Comparison of ENCODE assay signal across 22 cellular contexts in the genomic region with DNA sequence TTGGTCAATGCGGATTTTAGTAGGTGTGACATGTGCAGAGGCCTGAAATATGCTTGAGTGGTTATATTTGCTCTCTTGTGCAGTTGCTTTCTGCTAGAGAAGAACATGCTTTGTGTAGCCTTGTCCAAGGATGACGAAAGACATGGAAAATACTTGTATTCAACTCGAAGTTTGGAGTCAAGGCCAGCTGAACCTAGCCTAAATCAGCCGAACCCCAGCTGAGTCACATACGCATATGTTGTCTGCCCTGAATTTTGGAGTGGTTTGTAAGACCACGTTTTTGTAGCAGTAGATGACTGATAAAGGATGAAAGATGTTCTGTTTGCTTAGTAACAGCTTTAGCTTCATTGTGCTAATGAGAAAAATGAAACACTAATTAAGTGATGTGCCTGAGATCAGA.
"Had no signal": no experiment of that assay in that cellular context is flagged by ENCODE, and none has a peak within 500 bp of the region (broad histone marks: within the 10 kb centered on the region; RNA-seq: fewer than 3 reads in every experiment).

No MANE protein-coding gene starts in this region.

- H3K4me3 Mint-ChIP-seq: activated CD4-positive, alpha-beta T cell treated with anti-CD3 and anti-CD28 coated beads, Interleukin-2, amount 10 ng/mL, durations not matched to agents 24 days and 14 days; activated naive CD8-positive, alpha-beta T cell; activated T-cell treated with anti-CD3 and anti-CD28 coated beads, Interleukin-2, amount 50 U/mL, for 72 hours; memory B cell; naive thymus-derived CD8-positive, alpha-beta T cell had no signal

- H3K4me1 ChIP-seq: right atrium auricular region, tibial nerve, uterus had no signal

- ATAC-seq: activated T-cell treated with anti-CD3 and anti-CD28 coated beads, Interleukin-2, amount 50 U/mL, for 72 hours; body of pancreas; esophagus mucosa; left ventricle myocardium superior; naive thymus-derived CD8-positive, alpha-beta T cell had no signal

- H3K27me3 Mint-ChIP-seq: activated naive CD8-positive, alpha-beta T cell had no signal

- H3K36me3 Mint-ChIP-seq: activated naive CD8-positive, alpha-beta T cell; memory B cell; naive thymus-derived CD8-positive, alpha-beta T cell had no signal

- H3K9me3 Mint-ChIP-seq: activated CD4-positive, alpha-beta T cell treated with anti-CD3 and anti-CD28 coated beads, Interleukin-2, amount 10 ng/mL, durations not matched to agents 24 days and 14 days; activated T-cell treated with anti-CD3 and anti-CD28 coated beads, Interleukin-2, amount 50 U/mL, for 72 hours; memory B cell; naive thymus-derived CD8-positive, alpha-beta T cell had no signal

- H3K9me3 ChIP-seq: body of pancreas, right atrium auricular region, tibial nerve, uterus had no signal

- H3K27ac Mint-ChIP-seq: activated CD4-positive, alpha-beta T cell treated with anti-CD3 and anti-CD28 coated beads, Interleukin-2, amount 10 ng/mL, durations not matched to agents 24 days and 14 days; activated naive CD8-positive, alpha-beta T cell; activated T-cell treated with anti-CD3 and anti-CD28 coated beads, Interleukin-2, amount 50 U/mL, for 72 hours; memory B cell; naive thymus-derived CD8-positive, alpha-beta T cell had no signal

- DNase-seq: activated CD4-positive, alpha-beta T cell treated with anti-CD3 and anti-CD28 coated beads, Interleukin-2, amount 10 ng/mL, durations not matched to agents 24 days and 14 days; activated CD4-positive, CD25-positive, alpha-beta regulatory T cell; activated CD8-positive, alpha-beta memory T cell treated with anti-CD3 and anti-CD28 coated beads, Interleukin-2, amount 50 U/mL, for 48 hours; activated gamma-delta T cell; activated T-cell treated with anti-CD3 and anti-CD28 coated beads, Interleukin-2, amount 50 U/mL, for 72 hours; amygdala; body of pancreas; caudate nucleus; foreskin melanocyte; left ventricle myocardium superior; naive thymus-derived CD8-positive, alpha-beta T cell; stimulated activated CD4-positive, alpha-beta T cell treated with anti-CD3 and anti-CD28 coated beads, Interleukin-15, amount 100 ng/mL, for 24 hours; stimulated activated CD4-positive, alpha-beta T cell treated with anti-CD3 and anti-CD28 coated beads, Interleukin-4, amount 100 ng/mL, for 24 hours; stimulated activated naive CD4-positive, alpha-beta T cell treated with Interleukin-2 at 50 U/mL for 16 hours; substantia nigra; uterus had no signal

- H3K27ac ChIP-seq: body of pancreas, right atrium auricular region, skin epidermis, tibial nerve, uterus had no signal

- H3K4me3 ChIP-seq: body of pancreas, right atrium auricular region, skin epidermis, tibial nerve, uterus had no signal

- H3K27me3 ChIP-seq: body of pancreas, right atrium auricular region, tibial nerve, uterus had no signal

- H3K36me3 ChIP-seq: right atrium auricular region, tibial nerve, uterus had no signal

- H3K4me1 Mint-ChIP-seq: activated CD4-positive, alpha-beta T cell treated with anti-CD3 and anti-CD28 coated beads, Interleukin-2, amount 10 ng/mL, durations not matched to agents 24 days and 14 days; memory B cell; naive thymus-derived CD8-positive, alpha-beta T cell had no signal
